1 cellular context compared by ENCODE assay signal in the genomic region with DNA sequence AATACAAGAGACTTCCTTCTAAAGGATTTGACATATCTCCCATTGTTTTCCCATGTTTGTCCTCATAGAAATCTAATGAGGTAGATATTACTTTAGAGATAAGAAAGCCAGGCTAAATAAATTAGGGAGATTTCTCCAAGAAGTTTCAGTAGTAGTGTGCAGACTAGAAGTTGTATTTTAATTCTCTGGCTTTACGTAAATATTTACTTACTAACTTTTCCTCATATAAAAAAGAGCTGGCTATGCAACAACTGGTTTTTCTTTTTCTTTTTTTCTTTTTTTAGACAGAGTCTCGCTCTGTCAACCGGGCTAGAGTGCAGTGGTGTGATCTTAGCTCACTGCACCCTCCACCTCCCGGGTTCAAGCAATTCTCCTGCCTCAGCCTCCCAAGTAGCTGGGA.
TF ChIP-seq lines count a peak whose summit lies in the region.

No MANE protein-coding gene starts in this region.

TF ChIP-seq in IMR-90, 13 proteins besides CTCF, POLR2A, EP300 and RAD21 (continued from another document):
- TF ChIP-seq CHD1 (IDR thresholded peaks at IDR 0.05; ENCODE audit: low read depth, low read length) = no peak
- TF ChIP-seq MXI1 (IDR thresholded peaks at IDR 0.05; ENCODE audit: borderline replicate concordance, low read depth, low read length) = no peak
- TF ChIP-seq, protein P1, sequence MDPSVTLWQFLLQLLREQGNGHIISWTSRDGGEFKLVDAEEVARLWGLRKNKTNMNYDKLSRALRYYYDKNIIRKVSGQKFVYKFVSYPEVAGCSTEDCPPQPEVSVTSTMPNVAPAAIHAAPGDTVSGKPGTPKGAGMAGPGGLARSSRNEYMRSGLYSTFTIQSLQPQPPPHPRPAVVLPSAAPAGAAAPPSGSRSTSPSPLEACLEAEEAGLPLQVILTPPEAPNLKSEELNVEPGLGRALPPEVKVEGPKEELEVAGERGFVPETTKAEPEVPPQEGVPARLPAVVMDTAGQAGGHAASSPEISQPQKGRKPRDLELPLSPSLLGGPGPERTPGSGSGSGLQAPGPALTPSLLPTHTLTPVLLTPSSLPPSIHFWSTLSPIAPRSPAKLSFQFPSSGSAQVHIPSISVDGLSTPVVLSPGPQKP (IDR thresholded peaks at IDR 0.05; ENCODE audit: borderline replicate concordance, low read depth, low read length) = no peak
- TF ChIP-seq USF2 (IDR thresholded peaks at IDR 0.05; ENCODE audit: low read depth, low read length) = no peak
- TF ChIP-seq CEBPB (IDR thresholded peaks at IDR 0.05; ENCODE audit: low read depth, low read length) = no peak
- no peak for TF ChIP-seq NFE2L2 (IDR thresholded peaks at IDR 0.05; ENCODE audit: low read depth, low read length)
- no peak for TF ChIP-seq SMC3 (IDR thresholded peaks at IDR 0.05; ENCODE audit: low read depth, low read length)
- TF ChIP-seq RCOR1 (IDR thresholded peaks at IDR 0.05; ENCODE audit: insufficient replicate concordance, low read length) = no peak
TF ChIP-seq in IMR-90: peak in this region for 0.
